ENCODE assay signal across 23 cellular contexts in genomic region chr13:93254775-93255174, GRCh38. TPM values are rescaled to one million over a fixed set of nuclear protein-coding genes. Genes with fewer than 3 reads are reported as not detected.
DNase-seq lines count a peak whose midpoint lies in the region; TF ChIP-seq lines count a peak whose summit lies in the region.
"Had no signal": no experiment of that assay in that cellular context is flagged by ENCODE, and none has a peak within 500 bp of the region (broad histone marks: within the 10 kb centered on the region; RNA-seq: fewer than 3 reads in every experiment).

No MANE protein-coding gene starts in this region.

- peaks cover 21% of the 10 kb centered on the region for H3K36me3 ChIP-seq in WERI-Rb-1
- H3K36me3 ChIP-seq: left lung, SJSA1, thoracic aorta had no signal

- H3K27me3 ChIP-seq in WERI-Rb-1 (ENCODE audit: insufficient read depth, low read depth, severe bottlenecking), result no peaks in the 10 kb centered on the region
- H3K27me3 ChIP-seq: left lung, SJSA1 had no signal

- no peak overlapping the region for H3K27ac ChIP-seq in WERI-Rb-1
- H3K27ac ChIP-seq: 22Rv1, epithelial cell of prostate, left lung, SJSA1, thoracic aorta had no signal

- peak; percentile 65 for DNase-seq in DMS 273 (lab: John Stamatoyannopoulos, UW; ENCODE audit: unreplicated experiment)
- DNase-seq in DMS 273 treated with DMSO at 0.1 percent for 48 hours (lab: John Stamatoyannopoulos, UW), result no peak
- DNase-seq in NCI-H2171 (lab: John Stamatoyannopoulos, UW), result peak; percentile 34
- peak; percentile 32 for DNase-seq in fibroblast of villous mesenchyme (ENCODE audit: low read depth)
- peak; percentile 85 for DNase-seq in renal cortical epithelial cell (ENCODE audit: low read depth)
- no peak for DNase-seq in activated naive CD4-positive, alpha-beta T cell treated with anti-CD3 and anti-CD28 coated beads, Interleukin-2, amount 50 U/mL, for 16 hours
- DNase-seq in WERI-Rb-1, result no peak
- no peak for DNase-seq in NCI-H345 (lab: John Stamatoyannopoulos, UW)
- DNase-seq: activated CD4-positive, alpha-beta T cell treated with anti-CD3 and anti-CD28 coated beads, Interleukin-2, amount 50 U/mL, for 48 hours; activated naive CD4-positive, alpha-beta T cell treated with anti-CD3 and anti-CD28 coated beads for 36 hours; CD4-positive, alpha-beta memory T cell; effector CD8-positive, alpha-beta T cell; IMR-90; left lung; naive thymus-derived CD4-positive, alpha-beta T cell; NCI-H526 treated with DMSO at 0.1 percent for 48 hours; stimulated activated naive CD4-positive, alpha-beta T cell treated with Interleukin-2 at 50 U/mL for 16 hours; T-helper 1 cell had no signal

- H3K4me3 ChIP-seq in fibroblast of villous mesenchyme (ENCODE audit: low read depth, low read length) (no peak overlapping the region), WERI-Rb-1 (ENCODE audit: low read depth, low read length) (no peak overlapping the region)
- H3K4me3 ChIP-seq: left lung, SJSA1, thoracic aorta had no signal

- no peaks in the 10 kb centered on the region for H3K9me3 ChIP-seq in WERI-Rb-1 (ENCODE audit: severe bottlenecking)
- H3K9me3 ChIP-seq: left lung, SJSA1, thoracic aorta had no signal

- TF ChIP-seq CTCF in fibroblast of villous mesenchyme (IDR thresholded peaks at IDR 0.05; ENCODE audit: insufficient read depth, low read depth, low read length) (no peak), WERI-Rb-1 (IDR thresholded peaks at IDR 0.05; ENCODE audit: low read depth, low read length) (no peak)

RNA-seq across cellular contexts. Expression of gene GPC6, which starts 28.2 kb away (rescaled TPM):
- total RNA-seq in fibroblast of villous mesenchyme (6.0 and 16.1 TPM in 2 replicates), renal cortical epithelial cell (23.8 and 38.9 TPM in 2 replicates)
- total RNA-seq: activated naive CD4-positive, alpha-beta T cell treated with anti-CD3 and anti-CD28 coated beads for 36 hours; activated T-helper 1 cell treated with anti-CD3 and anti-CD28 coated beads, Interleukin-12 subunit alpha, Interleukin-12 subunit beta, Interleukin-2, Interleukin-4 antibody, amounts not matched to agents 30 ng/mL and 10 ng/mL and 1 ng/mL, durations not matched to agents 14 hours and 24 hours and 36 hours; CD4-positive, alpha-beta memory T cell; naive thymus-derived CD4-positive, alpha-beta T cell had no signal

Comparison
In these comparisons a context has a peak if more than half of its experiments do, and no peak if none do; other contexts are left out.
1. DNase-seq: peak in DMS 273 (single experiment), NCI-H2171 (single experiment), fibroblast of villous mesenchyme (single experiment) and renal cortical epithelial cell (single experiment); none in DMS 273 treated with DMSO at 0.1 percent for 48 hours (single experiment), activated naive CD4-positive, alpha-beta T cell treated with anti-CD3 and anti-CD28 coated beads, Interleukin-2, amount 50 U/mL, for 16 hours (single experiment), WERI-Rb-1 (single experiment) and NCI-H345 (single experiment).